In genomic region chr11:102964867-102965266, GRCh38 we compare ENCODE assay signal across 9 cellular contexts. TPM values are rescaled to one million over a fixed set of nuclear protein-coding genes. Genes with fewer than 3 reads are reported as not detected.
"Had no signal": no experiment of that assay in that cellular context is flagged by ENCODE, and none has a peak within 500 bp of the region (broad histone marks: within the 10 kb centered on the region; RNA-seq: fewer than 3 reads in every experiment).

No MANE protein-coding gene starts in this region.

- H3K9me3 Mint-ChIP-seq: HFFc6 had no signal

- H3K36me3 ChIP-seq: HAP-1 had no signal

- H3K4me3 ChIP-seq: GM23248, HAP-1 had no signal

- H3K4me3 Mint-ChIP-seq: HFFc6, IgD-negative memory B cell had no signal

- H3K27ac Mint-ChIP-seq: HFFc6, IgD-negative memory B cell had no signal

- ATAC-seq: HCT116, HepG2 had no signal

- H3K27ac ChIP-seq: GM23248, HL-60 had no signal

- H2AFZ ChIP-seq: GM23248 had no signal

- DNase-seq: GM23248, GOT3, H7, HFFc6 had no signal

- H3K36me3 Mint-ChIP-seq: IgD-negative memory B cell had no signal

- FAIRE-seq: HepG2 had no signal

- H3K9ac ChIP-seq: GM23248 had no signal

- H3K4me1 ChIP-seq: HAP-1 had no signal

- H3K9me3 ChIP-seq: HAP-1 had no signal

- H3K4me1 Mint-ChIP-seq: IgD-negative memory B cell had no signal

RNA-seq across cellular contexts. Expression of gene MMP13, which starts 9.3 kb away (rescaled TPM):
- total RNA-seq: GM23248, H7, HepG2, HFFc6 had no signal
- polyA plus RNA-seq: GM23248, HepG2, IgD-negative memory B cell had no signal
